In genomic region chr16:1519831-1520230, GRCh38 we compare ENCODE assay signal across 10 cellular contexts. TPM values are rescaled to one million over a fixed set of nuclear protein-coding genes. Genes with fewer than 3 reads are reported as not detected.
"Had no signal": no experiment of that assay in that cellular context is flagged by ENCODE, and none has a peak within 500 bp of the region (broad histone marks: within the 10 kb centered on the region; RNA-seq: fewer than 3 reads in every experiment).

No MANE protein-coding gene starts in this region.

- DNase-seq: GM23248, GOT3, H7, HFFc6 had no signal

- ATAC-seq: HCT116 had no signal

- H3K36me3 ChIP-seq: HAP-1 had no signal

- H3K4me3 ChIP-seq: GM23248, HAP-1 had no signal

- H3K4me1 ChIP-seq: HAP-1 had no signal

- H3K27ac ChIP-seq: GM23248, HL-60 had no signal

RNA-seq across cellular contexts. Expression of gene TMEM204, which starts 13.6 kb away (rescaled TPM):
- total RNA-seq: H4, HepG2 had no signal

RNA-seq across cellular contexts. Expression of gene PTX4, which starts 31.1 kb away (rescaled TPM):
- total RNA-seq: GM23248, H4, H7, HepG2, HT1080 had no signal
